19 cellular contexts compared by ENCODE assay signal in genomic region chr12:54393350-54393655, GRCh38. TPM values are rescaled to one million over a fixed set of nuclear protein-coding genes. Genes with fewer than 3 reads are reported as not detected.
DNase-seq lines count a peak whose midpoint lies in the region; ATAC-seq and TF ChIP-seq lines count a peak whose summit lies in the region.
"Had no signal": no experiment of that assay in that cellular context is flagged by ENCODE, and none has a peak within 500 bp of the region (broad histone marks: within the 10 kb centered on the region; RNA-seq: fewer than 3 reads in every experiment).

No MANE protein-coding gene starts in this region.

- intact Hi-C loops in esophagus squamous epithelium (cut with DNase I) = no loop called here

- H3K27ac ChIP-seq in esophagus squamous epithelium = peak overlapping the region; percentile 50 to 97 (median 77)
- H3K27ac ChIP-seq: 22Rv1, C4-2B had no signal

- H3K4me1 ChIP-seq in esophagus squamous epithelium = peaks cover 44 to 70% (median 46%) of the 10 kb centered on the region in 3 donors

- peak overlapping the region; percentile 9 for H3K27ac Mint-ChIP-seq in stimulated activated effector memory CD8-positive, alpha-beta T cell treated with anti-CD3 and anti-CD28 coated beads, Interleukin-12 subunit alpha, Interleukin-12 subunit beta, amount 100 ng/mL, for 72 hours

- 55 to 82% methylated on average over 2 to 4 of the region's 4 CpGs for WGBS in esophagus squamous epithelium, 2 donors

- ATAC-seq in stimulated activated effector memory CD8-positive, alpha-beta T cell treated with anti-CD3 and anti-CD28 coated beads, Interleukin-12 subunit alpha, Interleukin-12 subunit beta, amount 100 ng/mL, for 72 hours = no peak
- ATAC-seq in HG03025 (IDR thresholded peaks at IDR 0.05; ENCODE audit: low FRiP score, unreplicated experiment) (no peak), GM21367 (IDR thresholded peaks at IDR 0.05; ENCODE audit: unreplicated experiment) (no peak)

- H3K4me1 Mint-ChIP-seq in stimulated activated effector memory CD8-positive, alpha-beta T cell treated with anti-CD3 and anti-CD28 coated beads, Interleukin-12 subunit alpha, Interleukin-12 subunit beta, amount 100 ng/mL, for 72 hours = peaks cover 63% of the 10 kb centered on the region

- H3K9me3 Mint-ChIP-seq in stimulated activated effector memory CD8-positive, alpha-beta T cell treated with anti-CD3 and anti-CD28 coated beads, Interleukin-12 subunit alpha, Interleukin-12 subunit beta, amount 100 ng/mL, for 72 hours = no peaks in the 10 kb centered on the region
- H3K9me3 Mint-ChIP-seq: T-helper 1 cell treated with Interleukin-12 subunit alpha and Interleukin-12 subunit beta and Interleukin-4 antibody, amounts not matched to agents 30 μg/mL and 1 μg/mL, for 36 hours had no signal

- peaks cover 71% of the 10 kb centered on the region for H3K36me3 Mint-ChIP-seq in stimulated activated effector memory CD8-positive, alpha-beta T cell treated with anti-CD3 and anti-CD28 coated beads, Interleukin-12 subunit alpha, Interleukin-12 subunit beta, amount 100 ng/mL, for 72 hours

- no peak for TF ChIP-seq POLR2A in esophagus squamous epithelium (IDR thresholded peaks at IDR 0.05)

- TF ChIP-seq CTCF in esophagus squamous epithelium (IDR thresholded peaks at IDR 0.05) = no peak

- H3K9me3 ChIP-seq in esophagus squamous epithelium = no peaks in the 10 kb centered on the region
- H3K9me3 ChIP-seq: lower lobe of right lung had no signal

- no peak overlapping the region for H3K4me3 ChIP-seq in esophagus squamous epithelium
- H3K4me3 ChIP-seq: lower lobe of right lung had no signal

- H3K4me3 Mint-ChIP-seq in stimulated activated effector memory CD8-positive, alpha-beta T cell treated with anti-CD3 and anti-CD28 coated beads, Interleukin-12 subunit alpha, Interleukin-12 subunit beta, amount 100 ng/mL, for 72 hours = no peak overlapping the region
- H3K4me3 Mint-ChIP-seq: T-helper 1 cell treated with Interleukin-12 subunit alpha and Interleukin-12 subunit beta and Interleukin-4 antibody, amounts not matched to agents 30 μg/mL and 1 μg/mL, for 36 hours had no signal

- H3K36me3 ChIP-seq in esophagus squamous epithelium = peaks cover 14 to 46% (median 14%) of the 10 kb centered on the region in 3 donors

- no peaks in the 10 kb centered on the region for H3K27me3 ChIP-seq in esophagus squamous epithelium

- DNase-seq in DMS 273 (lab: John Stamatoyannopoulos, UW; ENCODE audit: unreplicated experiment) (peak; percentile 63), DMS 273 treated with DMSO at 0.1 percent for 48 hours (lab: John Stamatoyannopoulos, UW) (no peak), NCI-H524 treated with DMSO at 0.1 percent for 48 hours (lab: John Stamatoyannopoulos, UW) (peak; percentile 43), esophagus squamous epithelium (lab: John Stamatoyannopoulos, UW) (no peak), GF-D8 (lab: John Stamatoyannopoulos, UW) (no peak)
- DNase-seq in stimulated activated effector memory CD8-positive, alpha-beta T cell treated with anti-CD3 and anti-CD28 coated beads, Interleukin-12 subunit alpha, Interleukin-12 subunit beta, amount 100 ng/mL, for 72 hours (ENCODE audit: low spot score in 2 of 2) = no peak
- DNase-seq: activated CD4-positive, CD25-positive, alpha-beta regulatory T cell; activated CD8-positive, alpha-beta memory T cell treated with anti-CD3 and anti-CD28 coated beads for 24 hours; lower lobe of right lung; NCI-H226; stimulated activated CD4-positive, alpha-beta T cell treated with anti-CD3 and anti-CD28 coated beads, Interleukin-2, amount 100 ng/mL, for 48 hours had no signal

RNA-seq across cellular contexts. Expression of gene ZNF385A, which starts 8.8 kb away (rescaled TPM):
- 100 to 1,000 TPM in 1 of 4 donors, 10 to 100 TPM in 3; 25.2 to 106 (median 37.8) TPM for total RNA-seq in esophagus squamous epithelium

RNA-seq across cellular contexts. Expression of gene ITGA5, which starts 25.8 kb away (rescaled TPM):
- total RNA-seq in esophagus squamous epithelium = 100 to 1,000 TPM in 1 of 4 donors, 10 to 100 TPM in 2, 1 to 10 TPM in 1; 7.5 to 112 (median 37.3) TPM
- total RNA-seq: HT-29 had no signal

RNA-seq across cellular contexts. Expression of gene GPR84, which starts 29.0 kb away (rescaled TPM):
- total RNA-seq in esophagus squamous epithelium = under 1 TPM in 1 of 4 donors, not detected in 3; 0.38 TPM
- total RNA-seq: dermis microvascular lymphatic vessel endothelial cell, HT-29, LHCN-M2 had no signal

Comparison
In these comparisons a context has a peak if more than half of its experiments do, and no peak if none do; other contexts are left out.
1. DNase-seq: peak in DMS 273 (single experiment) and NCI-H524 treated with DMSO at 0.1 percent for 48 hours (single experiment); none in DMS 273 treated with DMSO at 0.1 percent for 48 hours (single experiment), esophagus squamous epithelium (single experiment), stimulated activated effector memory CD8-positive, alpha-beta T cell treated with anti-CD3 and anti-CD28 coated beads, Interleukin-12 subunit alpha, Interleukin-12 subunit beta, amount 100 ng/mL, for 72 hours (0 of 2) and GF-D8 (single experiment).